32 cellular contexts compared by ENCODE assay signal in genomic region chr2:238865744-238866355, GRCh38. TPM values are rescaled to one million over a fixed set of nuclear protein-coding genes. Genes with fewer than 3 reads are reported as not detected.
DNase-seq lines count a peak whose midpoint lies in the region; ATAC-seq and TF ChIP-seq lines count a peak whose summit lies in the region.
"Had no signal": no experiment of that assay in that cellular context is flagged by ENCODE, and none has a peak within 500 bp of the region (broad histone marks: within the 10 kb centered on the region; RNA-seq: fewer than 3 reads in every experiment).

No MANE protein-coding gene starts in this region.

- no peak for TF ChIP-seq CTCF in HFF-Myc (IDR thresholded peaks at IDR 0.05; ENCODE audit: low read depth, low read length, missing control alignments)
- TF ChIP-seq CTCF in neural progenitor cell (IDR thresholded peaks at IDR 0.05) = no peak
- TF ChIP-seq CTCF in thoracic aorta (IDR thresholded peaks at IDR 0.05) = no peak
- no peak for TF ChIP-seq CTCF in left ventricle myocardium inferior (IDR thresholded peaks at IDR 0.05; ENCODE audit: borderline replicate concordance)

- no peaks in the 10 kb centered on the region for H3K9me3 ChIP-seq in adipocyte (ENCODE audit: control insufficient read depth, low read length)
- H3K9me3 ChIP-seq in neural progenitor cell (ENCODE audit: low read depth) = no peaks in the 10 kb centered on the region
- no peaks in the 10 kb centered on the region for H3K9me3 ChIP-seq in thoracic aorta
- H3K9me3 ChIP-seq in left ventricle myocardium inferior (replicated peaks) = no peaks in the 10 kb centered on the region
- H3K9me3 ChIP-seq: colonic mucosa, lower lobe of right lung, Peyer's patch, tibial nerve had no signal

- no peak overlapping the region for H3K27ac ChIP-seq in neural progenitor cell
- peak overlapping the region; percentile 91 to 92 for H3K27ac ChIP-seq in thoracic aorta
- H3K27ac ChIP-seq in left ventricle myocardium inferior (replicated peaks) = no peak overlapping the region
- H3K27ac ChIP-seq: cardiac muscle cell, colonic mucosa, foreskin keratinocyte, lower lobe of right lung, WERI-Rb-1 had no signal

- DNase-seq in HFF-Myc (ENCODE audit: extremely low read depth, low read depth) (no peak), adipocyte (ENCODE audit: low read depth) (no peak), neural progenitor cell (ENCODE audit: low spot score) (no peak), thoracic aorta (ENCODE audit: low spot score) (no peak), amniotic stem cell (lab: John Stamatoyannopoulos, UW) (no peak), left ventricle myocardium inferior (no peak)
- no peak for DNase-seq in activated naive CD8-positive, alpha-beta T cell treated with anti-CD3 and anti-CD28 coated beads, Interleukin-2, amount 50 U/mL, for 24 hours
- no peak for DNase-seq in activated CD8-positive, alpha-beta memory T cell treated with anti-CD3 and anti-CD28 coated beads, Interleukin-2, amount 50 U/mL, for 4 hours
- DNase-seq: activated CD4-positive, alpha-beta T cell treated with anti-CD3 and anti-CD28 coated beads for 4 hours; activated effector memory CD4-positive, alpha-beta T cell treated with Interleukin-2 at 50 U/mL for 16 hours; aorta; C1 segment of cervical spinal cord; colonic mucosa; COR-L47; effector memory CD4-positive, alpha-beta T cell; erythroblast; foreskin keratinocyte; HCEC 1CT; lower lobe of right lung; NCI-H1048; NCI-H2107; Peyer's patch; retina; SIG-M5; small intestine; stimulated activated CD4-positive, alpha-beta T cell treated with anti-CD3 and anti-CD28 coated beads, Interleukin-1b, Interleukin-23, amount 100 ng/mL, for 48 hours; stimulated activated naive CD4-positive, alpha-beta T cell treated with Interleukin-2 at 50 U/mL for 16 hours; WERI-Rb-1 had no signal

- no peaks in the 10 kb centered on the region for H3K9me3 Mint-ChIP-seq in neural progenitor cell
- H3K9me3 Mint-ChIP-seq in activated naive CD8-positive, alpha-beta T cell treated with anti-CD3 and anti-CD28 coated beads, Interleukin-2, amount 50 U/mL, for 24 hours = no peaks in the 10 kb centered on the region
- H3K9me3 Mint-ChIP-seq: naive thymus-derived CD8-positive, alpha-beta T cell had no signal

- H4K20me1 ChIP-seq in neural progenitor cell (ENCODE audit: low read depth) = no peaks in the 10 kb centered on the region

- H3K36me3 ChIP-seq in adipocyte (ENCODE audit: control insufficient read depth, insufficient read depth, low read length, severe bottlenecking) (peaks cover 39% of the 10 kb centered on the region), neural progenitor cell (no peaks in the 10 kb centered on the region), thoracic aorta (no peaks in the 10 kb centered on the region), left ventricle myocardium inferior (no peaks in the 10 kb centered on the region)
- H3K36me3 ChIP-seq: cardiac muscle cell, colonic mucosa, lower lobe of right lung, Peyer's patch, tibial nerve, WERI-Rb-1 had no signal

- H3F3A ChIP-seq in neural progenitor cell (ENCODE audit: low read depth) = peaks cover 9% of the 10 kb centered on the region

- intact Hi-C loops in left ventricle myocardium inferior (cut with micrococcal nuclease) = no loop called here

- no peak for ATAC-seq in thoracic aorta (ENCODE audit: insufficient number of reproducible peaks, low FRiP score, low read depth)
- ATAC-seq in activated naive CD8-positive, alpha-beta T cell treated with anti-CD3 and anti-CD28 coated beads, Interleukin-2, amount 50 U/mL, for 24 hours = no peak
- ATAC-seq: activated naive CD4-positive, alpha-beta T cell treated with anti-CD3 and anti-CD28 coated beads, Interleukin-2, amount 50 U/mL, for 72 hours; foreskin keratinocyte; lower lobe of right lung; naive thymus-derived CD8-positive, alpha-beta T cell had no signal

- H3K79me2 ChIP-seq in neural progenitor cell (ENCODE audit: low read depth) = no peaks in the 10 kb centered on the region

- H2AFZ ChIP-seq in neural progenitor cell (replicated peaks) = no peak overlapping the region

- H3K4me1 ChIP-seq in adipocyte (ENCODE audit: control insufficient read depth, insufficient read depth, low read length) (peaks cover 83% of the 10 kb centered on the region), neural progenitor cell (peaks cover 17% of the 10 kb centered on the region), thoracic aorta (ENCODE audit: control insufficient read depth in 1 of 2, low read depth in 2 of 2) (peaks cover 37 to 64% of the 10 kb centered on the region in 2 donors), left ventricle myocardium inferior (peaks cover 20% of the 10 kb centered on the region)

- peaks cover 43% of the 10 kb centered on the region for H3K4me1 Mint-ChIP-seq in neural progenitor cell
- peaks cover 6% of the 10 kb centered on the region for H3K4me1 Mint-ChIP-seq in activated naive CD8-positive, alpha-beta T cell treated with anti-CD3 and anti-CD28 coated beads, Interleukin-2, amount 50 U/mL, for 24 hours

- H3K4me3 ChIP-seq in HFF-Myc (replicated peaks; ENCODE audit: low read depth, low read length) (peak overlapping the region; percentile 93), adipocyte (ENCODE audit: low read length) (no peak overlapping the region), neural progenitor cell (no peak overlapping the region), thoracic aorta (no peak overlapping the region), left ventricle myocardium inferior (no peak overlapping the region)
- H3K4me3 ChIP-seq: cardiac muscle cell, colonic mucosa, lower lobe of right lung, Peyer's patch, tibial nerve had no signal

- H3K27me3 ChIP-seq in adipocyte (replicated peaks; ENCODE audit: control insufficient read depth, insufficient read depth, low read length) (no peaks in the 10 kb centered on the region), neural progenitor cell (peaks cover 11% of the 10 kb centered on the region), thoracic aorta (replicated peaks; ENCODE audit: insufficient read depth) (no peaks in the 10 kb centered on the region), left ventricle myocardium inferior (ENCODE audit: low read depth) (peaks cover 12% of the 10 kb centered on the region)
- H3K27me3 ChIP-seq: cardiac muscle cell, colonic mucosa, foreskin keratinocyte, Peyer's patch, tibial nerve had no signal

- H3K4me3 Mint-ChIP-seq in neural progenitor cell = no peak overlapping the region
- no peak overlapping the region for H3K4me3 Mint-ChIP-seq in activated naive CD8-positive, alpha-beta T cell treated with anti-CD3 and anti-CD28 coated beads, Interleukin-2, amount 50 U/mL, for 24 hours
- H3K4me3 Mint-ChIP-seq: naive thymus-derived CD8-positive, alpha-beta T cell had no signal

- H3K27me3 Mint-ChIP-seq in neural progenitor cell (ENCODE audit: insufficient read depth, low read depth) = peaks cover 8% of the 10 kb centered on the region
- peaks cover 13% of the 10 kb centered on the region for H3K27me3 Mint-ChIP-seq in activated naive CD8-positive, alpha-beta T cell treated with anti-CD3 and anti-CD28 coated beads, Interleukin-2, amount 50 U/mL, for 24 hours

- no peaks in the 10 kb centered on the region for H3K36me3 Mint-ChIP-seq in neural progenitor cell
- no peaks in the 10 kb centered on the region for H3K36me3 Mint-ChIP-seq in activated naive CD8-positive, alpha-beta T cell treated with anti-CD3 and anti-CD28 coated beads, Interleukin-2, amount 50 U/mL, for 24 hours (ENCODE audit: low read depth)
- H3K36me3 Mint-ChIP-seq: activated naive CD4-positive, alpha-beta T cell treated with anti-CD3 and anti-CD28 coated beads, Interleukin-2, amount 50 U/mL, for 72 hours; naive thymus-derived CD8-positive, alpha-beta T cell had no signal

- no peak overlapping the region for H3K4me2 ChIP-seq in neural progenitor cell

- H3K27ac Mint-ChIP-seq in neural progenitor cell = peak overlapping the region; percentile 69
- no peak overlapping the region for H3K27ac Mint-ChIP-seq in activated naive CD8-positive, alpha-beta T cell treated with anti-CD3 and anti-CD28 coated beads, Interleukin-2, amount 50 U/mL, for 24 hours
- H3K27ac Mint-ChIP-seq: activated naive CD4-positive, alpha-beta T cell treated with anti-CD3 and anti-CD28 coated beads, Interleukin-2, amount 50 U/mL, for 72 hours; naive thymus-derived CD8-positive, alpha-beta T cell had no signal

- peak overlapping the region; percentile 84 for H3K9ac ChIP-seq in adipocyte (ENCODE audit: low read length)
- no peak overlapping the region for H3K9ac ChIP-seq in neural progenitor cell

RNA-seq across cellular contexts. Expression of gene TWIST2, which starts 18.0 kb away (rescaled TPM):
- total RNA-seq in neural progenitor cell (ENCODE audit: low replicate concordance) = 0.51 and 1.7 TPM in 2 replicates
- total RNA-seq in thoracic aorta = 10 to 100 TPM; 41.4 to 62.1 TPM
- 2.7 TPM for total RNA-seq in left ventricle myocardium inferior
- total RNA-seq: activated naive CD4-positive, alpha-beta T cell treated with anti-CD3 and anti-CD28 coated beads, Interleukin-2, amount 50 U/mL, for 72 hours; cardiac muscle cell; naive thymus-derived CD8-positive, alpha-beta T cell had no signal

Comparison
In these comparisons a context has a peak if more than half of its experiments do, and no peak if none do; other contexts are left out.
1. H3K27ac ChIP-seq: peak in thoracic aorta (2 of 2); none in neural progenitor cell (single experiment) and left ventricle myocardium inferior (single experiment).
2. RNA of gene TWIST2, which starts 18.0 kb away (total RNA-seq): 41.4 to 62.1 TPM in thoracic aorta; 2.7 TPM in left ventricle myocardium inferior (single experiment) and 0.51 to 1.7 TPM in neural progenitor cell; every median in the first group is over 10 times any median in the second.